18 cellular contexts compared by ENCODE assay signal in the genomic region with DNA sequence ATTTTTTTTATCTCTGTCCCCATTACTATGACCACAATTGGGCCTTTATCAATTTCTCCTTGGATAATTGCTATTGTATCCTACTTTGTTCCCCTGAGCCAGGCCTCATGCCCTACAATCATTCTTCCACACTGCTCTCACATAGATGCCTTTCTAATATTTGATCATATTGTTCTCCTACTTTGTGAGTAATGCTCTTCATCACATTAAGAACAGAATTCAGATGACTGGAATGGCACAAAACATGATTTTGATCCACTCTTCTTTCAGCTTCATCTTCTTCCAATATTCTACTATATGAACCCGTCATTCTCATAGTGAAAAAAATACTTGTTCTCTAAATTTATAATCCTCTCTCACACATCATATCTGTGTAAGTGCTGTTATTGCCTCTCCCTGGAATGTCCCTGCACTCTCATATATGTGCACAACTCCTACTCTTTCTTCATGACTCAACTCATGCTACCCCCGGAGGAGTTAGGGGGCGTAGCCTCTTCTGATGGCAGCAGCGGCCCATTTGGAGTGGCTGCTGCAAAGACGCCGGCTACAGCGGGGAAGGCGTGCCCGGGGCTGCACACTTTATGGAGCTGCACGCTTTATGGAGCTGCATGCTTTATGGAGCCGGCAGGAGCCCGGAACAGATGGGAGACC. TPM values are rescaled to one million over a fixed set of nuclear protein-coding genes. Genes with fewer than 3 reads are reported as not detected.
DNase-seq lines count a peak whose midpoint lies in the region; ATAC-seq lines count a peak whose summit lies in the region.
"Had no signal": no experiment of that assay in that cellular context is flagged by ENCODE, and none has a peak within 500 bp of the region (broad histone marks: within the 10 kb centered on the region; RNA-seq: fewer than 3 reads in every experiment).

No MANE protein-coding gene starts in this region.

- DNase-seq in DMS53 (lab: John Stamatoyannopoulos, UW): peak; percentile 52
- peak; percentile 47 for DNase-seq in Daoy (ENCODE audit: low read depth)
- DNase-seq in SHP77 treated with DMSO at 0.1 percent for 48 hours (lab: John Stamatoyannopoulos, UW): peak; percentile 47
- peak; percentile 53 for DNase-seq in putamen (ENCODE audit: low spot score)
- DNase-seq in ecto neural progenitor cell (ENCODE audit: low spot score): no peak
- DNase-seq: activated B cell treated with CpG ODN at 0.5 μM for 24 hours; activated CD8-positive, alpha-beta memory T cell treated with anti-CD3 and anti-CD28 coated beads for 24 hours; activated naive CD8-positive, alpha-beta T cell treated with anti-CD3 and anti-CD28 coated beads, Interleukin-2, amount 10 ng/mL, durations not matched to agents 7 days and 5 days; Calu3; HFFc6; MM.1S; NCI-H1694 treated with DMSO at 0.1 percent for 48 hours; SK-N-SH; small intestine; stimulated activated CD4-positive, alpha-beta T cell treated with anti-CD3 and anti-CD28 coated beads, Interleukin-2, amount 100 ng/mL, for 48 hours; trophoblast cell had no signal

- ATAC-seq in HG03439 (IDR thresholded peaks at IDR 0.05; ENCODE audit: unreplicated experiment): no peak
- no peak for ATAC-seq in HG03378 (IDR thresholded peaks at IDR 0.05; ENCODE audit: unreplicated experiment)

RNA-seq across cellular contexts. Expression of gene HACE1, which starts 25.3 kb away (rescaled TPM):
- total RNA-seq in Daoy (2014; rRNA removed; shearing (Covaris generic)): 6.8 and 14.6 TPM in 2 replicates
